Comparison of ENCODE assay signal across 9 cellular contexts in genomic region chr11:48019597-48019996, GRCh38. TPM values are rescaled to one million over a fixed set of nuclear protein-coding genes. Genes with fewer than 3 reads are reported as not detected.
DNase-seq lines count a peak whose midpoint lies in the region; ATAC-seq and TF ChIP-seq lines count a peak whose summit lies in the region.
"Had no signal": no experiment of that assay in that cellular context is flagged by ENCODE, and none has a peak within 500 bp of the region (broad histone marks: within the 10 kb centered on the region; RNA-seq: fewer than 3 reads in every experiment).

No MANE protein-coding gene starts in this region.

- H3K36me3 Mint-ChIP-seq in activated naive CD4-positive, alpha-beta T cell treated with anti-CD3 and anti-CD28 coated beads, Interleukin-2, amount 50 U/mL, for 72 hours, result peaks cover 4 to 21% of the 10 kb centered on the region in 2 donors
- H3K36me3 Mint-ChIP-seq in activated CD4-positive, alpha-beta memory T cell treated with anti-CD3 and anti-CD28 coated beads for 36 hours, result peaks cover 4% of the 10 kb centered on the region

- ATAC-seq in activated naive CD4-positive, alpha-beta T cell treated with anti-CD3 and anti-CD28 coated beads, Interleukin-2, amount 50 U/mL, for 72 hours, result no peak
- no peak for ATAC-seq in HG03097 (IDR thresholded peaks at IDR 0.05; ENCODE audit: low FRiP score, unreplicated experiment)

- H3K27me3 Mint-ChIP-seq in activated CD4-positive, alpha-beta memory T cell treated with anti-CD3 and anti-CD28 coated beads for 36 hours, result no peaks in the 10 kb centered on the region

- 78 to 80% methylated on average over 8 of the region's 8 CpGs for WGBS in thyroid gland, 2 donors

- H3K36me3 ChIP-seq in mucosa of stomach (ENCODE audit: control insufficient read depth, insufficient read depth, low read length) (no peaks in the 10 kb centered on the region), thyroid gland (no peaks in the 10 kb centered on the region)

- H3K4me3 ChIP-seq in mucosa of stomach (ENCODE audit: low read length) (no peak overlapping the region), thyroid gland (replicated peaks in 1 of 3) (no peak overlapping the region)

- POLR2A ChIA-PET in activated CD4-positive, alpha-beta memory T cell treated with anti-CD3 and anti-CD28 coated beads for 36 hours (lab: Charles Lee), result interaction anchor here (0.6 to 9.4 kb wide), 7 partner anchors 13 to 88 kb away, joined by 3 to 117 read pairs (median 3); no protein-coding TSS in a partner anchor

- intact Hi-C loops in activated CD4-positive, alpha-beta memory T cell treated with anti-CD3 and anti-CD28 coated beads for 36 hours (cut with micrococcal nuclease), result loop anchor here (1.0 to 5.0 kb wide), 4 partner anchors 13 to 1777 kb away; no protein-coding TSS in a partner anchor
- intact Hi-C loops in thyroid gland (cut with DNase I), result no loop called here

- no peaks in the 10 kb centered on the region for H3K9me3 Mint-ChIP-seq in activated naive CD4-positive, alpha-beta T cell treated with anti-CD3 and anti-CD28 coated beads, Interleukin-2, amount 50 U/mL, for 72 hours
- no peaks in the 10 kb centered on the region for H3K9me3 Mint-ChIP-seq in activated CD4-positive, alpha-beta memory T cell treated with anti-CD3 and anti-CD28 coated beads for 36 hours

- no peaks in the 10 kb centered on the region for H3K27me3 ChIP-seq in mucosa of stomach (ENCODE audit: control insufficient read depth, insufficient read depth, low read length)
- H3K27me3 ChIP-seq in thyroid gland, result no peaks in the 10 kb centered on the region

- H3K4me1 ChIP-seq in mucosa of stomach (ENCODE audit: control insufficient read depth, insufficient read depth, low read length) (peaks cover 29% of the 10 kb centered on the region), thyroid gland (peaks cover 31 to 37% of the 10 kb centered on the region in 2 donors)

- peaks cover 78% of the 10 kb centered on the region for H3K4me1 Mint-ChIP-seq in activated CD4-positive, alpha-beta memory T cell treated with anti-CD3 and anti-CD28 coated beads for 36 hours (ENCODE audit: low read depth)

- no peaks in the 10 kb centered on the region for H3K9me3 ChIP-seq in mucosa of stomach (ENCODE audit: control insufficient read depth, low read length)
- no peaks in the 10 kb centered on the region for H3K9me3 ChIP-seq in thyroid gland

- CTCF ChIA-PET in activated CD4-positive, alpha-beta memory T cell treated with anti-CD3 and anti-CD28 coated beads for 36 hours (lab: Charles Lee), result interaction anchor here (0.6 to 4.4 kb wide), 11 partner anchors 9 to 91 kb away, joined by 3 to 38 read pairs (median 5); no protein-coding TSS in a partner anchor

- H3K27ac Mint-ChIP-seq in activated naive CD4-positive, alpha-beta T cell treated with anti-CD3 and anti-CD28 coated beads, Interleukin-2, amount 50 U/mL, for 72 hours, result peak overlapping the region; percentile 26 to 75
- peak overlapping the region; percentile 92 for H3K27ac Mint-ChIP-seq in activated CD4-positive, alpha-beta memory T cell treated with anti-CD3 and anti-CD28 coated beads for 36 hours

- H3K27ac ChIP-seq in thyroid gland, result peak overlapping the region in 2 of 3 donors; percentile 45 to 64

- peak overlapping the region; percentile 68 for H3K4me3 Mint-ChIP-seq in activated CD4-positive, alpha-beta memory T cell treated with anti-CD3 and anti-CD28 coated beads for 36 hours

- H3K9ac ChIP-seq in mucosa of stomach (ENCODE audit: low read length), result peak overlapping the region; percentile 24

- no peak for TF ChIP-seq CTCF in thyroid gland (IDR thresholded peaks at IDR 0.05)

- no peak for TF ChIP-seq POLR2A in thyroid gland (IDR thresholded peaks at IDR 0.05)

- DNase-seq in activated naive CD4-positive, alpha-beta T cell treated with anti-CD3 and anti-CD28 coated beads, Interleukin-2, amount 50 U/mL, for 72 hours (ENCODE audit: low spot score in 2 of 2), result no peak
- no peak for DNase-seq in activated naive CD4-positive, alpha-beta T cell treated with Interleukin-2 at 50 U/mL for 16 hours
- no peak for DNase-seq in activated CD4-positive, alpha-beta memory T cell treated with anti-CD3 and anti-CD28 coated beads for 36 hours
- DNase-seq in thyroid gland (no peak), kidney tubule cell (ENCODE audit: low spot score) (no peak), SIG-M5 (lab: John Stamatoyannopoulos, UW) (no peak)
- DNase-seq: hippocampal formation had no signal

RNA-seq across cellular contexts. Expression of gene PTPRJ, which starts 39.2 kb away (rescaled TPM):
- 10 to 100 TPM; 23.6 to 26.5 TPM for total RNA-seq in activated naive CD4-positive, alpha-beta T cell treated with anti-CD3 and anti-CD28 coated beads, Interleukin-2, amount 50 U/mL, for 72 hours
- total RNA-seq in activated CD4-positive, alpha-beta memory T cell treated with anti-CD3 and anti-CD28 coated beads for 36 hours, result 10 to 100 TPM; 36.3 to 37.0 TPM
- 10 to 100 TPM; 45.4 to 81.9 (median 58.6) TPM for total RNA-seq in thyroid gland
